In the genomic region with DNA sequence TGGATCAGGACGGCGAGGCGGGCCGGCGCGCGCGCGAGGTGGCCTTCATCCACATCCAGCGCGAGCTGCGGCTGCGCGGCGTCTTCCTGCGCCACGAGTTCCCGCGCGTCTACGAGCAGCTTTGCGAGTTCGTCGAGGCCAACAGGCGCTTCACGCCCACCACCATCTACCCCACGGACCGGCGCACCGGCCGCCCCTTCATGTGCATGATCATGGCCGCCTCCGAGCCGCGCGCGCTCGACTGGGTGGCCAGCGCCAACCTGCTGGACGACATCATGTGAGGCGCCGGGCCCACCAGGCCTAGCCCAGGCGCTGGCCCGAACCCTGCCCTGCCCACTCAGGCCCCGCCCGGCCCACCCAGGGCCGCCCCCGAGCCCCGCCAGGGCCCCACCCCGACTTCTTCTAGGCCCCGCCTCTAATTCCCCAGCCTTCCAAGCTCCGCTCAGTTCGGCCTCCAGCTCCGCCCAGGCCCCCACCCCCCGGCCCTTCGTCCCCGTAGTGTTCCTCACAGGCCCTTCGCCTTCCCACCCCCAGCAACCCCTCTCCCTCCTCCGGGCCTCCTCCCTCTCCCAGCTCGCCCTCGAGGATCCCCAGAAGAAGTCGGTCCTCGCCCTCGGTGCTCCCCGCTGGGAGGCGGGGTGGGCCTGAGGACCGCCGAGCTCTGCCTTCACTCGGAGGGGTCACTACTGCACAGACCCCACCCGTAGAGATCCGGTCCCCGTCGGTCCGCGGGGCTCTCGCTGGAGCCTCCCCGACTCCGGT, we compare ENCODE assay signal across 1 cellular context.
TF ChIP-seq lines count a peak whose summit lies in the region.

No MANE protein-coding gene starts in this region.

TF ChIP-seq in HepG2, 621 proteins besides CTCF, POLR2A, EP300 and RAD21 (continued from another document and continues in another):
- TF ChIP-seq, protein P1, sequence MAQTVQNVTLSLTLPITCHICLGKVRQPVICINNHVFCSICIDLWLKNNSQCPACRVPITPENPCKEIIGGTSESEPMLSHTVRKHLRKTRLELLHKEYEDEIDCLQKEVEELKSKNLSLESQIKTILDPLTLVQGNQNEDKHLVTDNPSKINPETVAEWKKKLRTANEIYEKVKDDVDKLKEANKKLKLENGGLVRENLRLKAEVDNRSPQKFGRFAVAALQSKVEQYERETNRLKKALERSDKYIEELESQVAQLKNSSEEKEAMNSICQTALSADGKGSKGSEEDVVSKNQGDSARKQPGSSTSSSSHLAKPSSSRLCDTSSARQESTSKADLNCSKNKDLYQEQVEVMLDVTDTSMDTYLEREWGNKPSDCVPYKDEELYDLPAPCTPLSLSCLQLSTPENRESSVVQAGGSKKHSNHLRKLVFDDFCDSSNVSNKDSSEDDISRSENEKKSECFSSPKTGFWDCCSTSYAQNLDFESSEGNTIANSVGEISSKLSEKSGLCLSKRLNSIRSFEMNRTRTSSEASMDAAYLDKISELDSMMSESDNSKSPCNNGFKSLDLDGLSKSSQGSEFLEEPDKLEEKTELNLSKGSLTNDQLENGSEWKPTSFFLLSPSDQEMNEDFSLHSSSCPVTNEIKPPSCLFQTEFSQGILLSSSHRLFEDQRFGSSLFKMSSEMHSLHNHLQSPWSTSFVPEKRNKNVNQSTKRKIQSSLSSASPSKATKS (CRISPR knock-in tag; IDR thresholded peaks at IDR 0.05): peak; percentile 59; the same call in 1 of the 2 replicates
- TF ChIP-seq PITX1 (CRISPR knock-in tag; IDR thresholded peaks at IDR 0.05): no peak
- TF ChIP-seq, protein P2, sequence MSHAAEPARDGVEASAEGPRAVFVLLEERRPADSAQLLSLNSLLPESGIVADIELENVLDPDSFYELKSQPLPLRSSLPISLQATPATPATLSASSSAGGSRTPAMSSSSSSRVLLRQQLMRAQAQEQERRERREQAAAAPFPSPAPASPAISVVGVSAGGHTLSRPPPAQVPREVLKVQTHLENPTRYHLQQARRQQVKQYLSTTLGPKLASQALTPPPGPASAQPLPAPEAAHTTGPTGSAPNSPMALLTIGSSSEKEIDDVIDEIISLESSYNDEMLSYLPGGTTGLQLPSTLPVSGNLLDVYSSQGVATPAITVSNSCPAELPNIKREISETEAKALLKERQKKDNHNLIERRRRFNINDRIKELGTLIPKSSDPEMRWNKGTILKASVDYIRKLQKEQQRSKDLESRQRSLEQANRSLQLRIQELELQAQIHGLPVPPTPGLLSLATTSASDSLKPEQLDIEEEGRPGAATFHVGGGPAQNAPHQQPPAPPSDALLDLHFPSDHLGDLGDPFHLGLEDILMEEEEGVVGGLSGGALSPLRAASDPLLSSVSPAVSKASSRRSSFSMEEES (CRISPR knock-in tag; IDR thresholded peaks at IDR 0.05): no peak
- TF ChIP-seq ZNF558 (CRISPR knock-in tag; IDR thresholded peaks at IDR 0.05; ENCODE audit: borderline replicate concordance): no peak
- TF ChIP-seq MXD1 (CRISPR knock-in tag; IDR thresholded peaks at IDR 0.05): no peak
- no peak for TF ChIP-seq RARG (CRISPR knock-in tag; IDR thresholded peaks at IDR 0.05; ENCODE audit: low read depth)
- TF ChIP-seq ZNF709 (CRISPR knock-in tag; IDR thresholded peaks at IDR 0.05): 0 out of 2 replicates have a peak, but pooled peaks have one; percentile 7
- TF ChIP-seq SRSF4 (IDR thresholded peaks at IDR 0.05; ENCODE audit: low read depth, low read length, poor library complexity, severe bottlenecking): peak; percentile 33
- TF ChIP-seq ZNF451 (CRISPR knock-in tag; IDR thresholded peaks at IDR 0.05): no peak
- TF ChIP-seq MTA1 (CRISPR knock-in tag; IDR thresholded peaks at IDR 0.05; ENCODE audit: borderline replicate concordance): peak; percentile 16; the same call in 1 of the 2 replicates
- TF ChIP-seq TEAD3 (CRISPR knock-in tag; optimal IDR thresholded peaks at IDR 0.05; ENCODE audit: borderline replicate concordance): no peak
- TF ChIP-seq MED13 (CRISPR knock-in tag; IDR thresholded peaks at IDR 0.05): no peak
- TF ChIP-seq MEIS2 (CRISPR knock-in tag; IDR thresholded peaks at IDR 0.05): no peak
- TF ChIP-seq NAIF1 (CRISPR knock-in tag; IDR thresholded peaks at IDR 0.05; ENCODE audit: borderline replicate concordance): no peak
- TF ChIP-seq HDAC1 (CRISPR knock-in tag; IDR thresholded peaks at IDR 0.05): peak; percentile 19; the same call in 1 of the 2 replicates
- peak; percentile 65; the same call in 1 of the 2 replicates for TF ChIP-seq ZFX (CRISPR knock-in tag; IDR thresholded peaks at IDR 0.05; ENCODE audit: low read depth)
- TF ChIP-seq, protein P3, sequence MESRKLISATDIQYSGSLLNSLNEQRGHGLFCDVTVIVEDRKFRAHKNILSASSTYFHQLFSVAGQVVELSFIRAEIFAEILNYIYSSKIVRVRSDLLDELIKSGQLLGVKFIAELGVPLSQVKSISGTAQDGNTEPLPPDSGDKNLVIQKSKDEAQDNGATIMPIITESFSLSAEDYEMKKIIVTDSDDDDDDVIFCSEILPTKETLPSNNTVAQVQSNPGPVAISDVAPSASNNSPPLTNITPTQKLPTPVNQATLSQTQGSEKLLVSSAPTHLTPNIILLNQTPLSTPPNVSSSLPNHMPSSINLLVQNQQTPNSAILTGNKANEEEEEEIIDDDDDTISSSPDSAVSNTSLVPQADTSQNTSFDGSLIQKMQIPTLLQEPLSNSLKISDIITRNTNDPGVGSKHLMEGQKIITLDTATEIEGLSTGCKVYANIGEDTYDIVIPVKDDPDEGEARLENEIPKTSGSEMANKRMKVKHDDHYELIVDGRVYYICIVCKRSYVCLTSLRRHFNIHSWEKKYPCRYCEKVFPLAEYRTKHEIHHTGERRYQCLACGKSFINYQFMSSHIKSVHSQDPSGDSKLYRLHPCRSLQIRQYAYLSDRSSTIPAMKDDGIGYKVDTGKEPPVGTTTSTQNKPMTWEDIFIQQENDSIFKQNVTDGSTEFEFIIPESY (CRISPR knock-in tag; IDR thresholded peaks at IDR 0.05): peak; percentile 98
- no peak for TF ChIP-seq ZBTB7B (CRISPR knock-in tag; IDR thresholded peaks at IDR 0.05)
- TF ChIP-seq KLF16 (CRISPR knock-in tag; IDR thresholded peaks at IDR 0.05): no peak
- no peak for TF ChIP-seq NFATC3 (CRISPR knock-in tag; IDR thresholded peaks at IDR 0.05)
- no peak for TF ChIP-seq ZFP37 (CRISPR knock-in tag; IDR thresholded peaks at IDR 0.05; ENCODE audit: borderline replicate concordance)
- TF ChIP-seq MBNL3 (CRISPR knock-in tag; conservative IDR thresholded peaks at IDR 0.05): no peak
- 0 out of 2 replicates have a peak, but pooled peaks have one; percentile 10 for TF ChIP-seq ZNF784 (CRISPR knock-in tag; IDR thresholded peaks at IDR 0.05; ENCODE audit: borderline replicate concordance)
- TF ChIP-seq, protein P4, sequence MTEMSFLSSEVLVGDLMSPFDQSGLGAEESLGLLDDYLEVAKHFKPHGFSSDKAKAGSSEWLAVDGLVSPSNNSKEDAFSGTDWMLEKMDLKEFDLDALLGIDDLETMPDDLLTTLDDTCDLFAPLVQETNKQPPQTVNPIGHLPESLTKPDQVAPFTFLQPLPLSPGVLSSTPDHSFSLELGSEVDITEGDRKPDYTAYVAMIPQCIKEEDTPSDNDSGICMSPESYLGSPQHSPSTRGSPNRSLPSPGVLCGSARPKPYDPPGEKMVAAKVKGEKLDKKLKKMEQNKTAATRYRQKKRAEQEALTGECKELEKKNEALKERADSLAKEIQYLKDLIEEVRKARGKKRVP (CRISPR knock-in tag; IDR thresholded peaks at IDR 0.05): no peak
- TF ChIP-seq ZSCAN29 (CRISPR knock-in tag; conservative IDR thresholded peaks at IDR 0.05): 0 out of 2 replicates have a peak, but pooled peaks have one; percentile 25
- TF ChIP-seq ZNF335 (CRISPR knock-in tag; IDR thresholded peaks at IDR 0.05): no peak
- TF ChIP-seq FOXK1 (CRISPR knock-in tag; IDR thresholded peaks at IDR 0.05; ENCODE audit: borderline replicate concordance, low read depth): no peak
- TF ChIP-seq, protein P5, sequence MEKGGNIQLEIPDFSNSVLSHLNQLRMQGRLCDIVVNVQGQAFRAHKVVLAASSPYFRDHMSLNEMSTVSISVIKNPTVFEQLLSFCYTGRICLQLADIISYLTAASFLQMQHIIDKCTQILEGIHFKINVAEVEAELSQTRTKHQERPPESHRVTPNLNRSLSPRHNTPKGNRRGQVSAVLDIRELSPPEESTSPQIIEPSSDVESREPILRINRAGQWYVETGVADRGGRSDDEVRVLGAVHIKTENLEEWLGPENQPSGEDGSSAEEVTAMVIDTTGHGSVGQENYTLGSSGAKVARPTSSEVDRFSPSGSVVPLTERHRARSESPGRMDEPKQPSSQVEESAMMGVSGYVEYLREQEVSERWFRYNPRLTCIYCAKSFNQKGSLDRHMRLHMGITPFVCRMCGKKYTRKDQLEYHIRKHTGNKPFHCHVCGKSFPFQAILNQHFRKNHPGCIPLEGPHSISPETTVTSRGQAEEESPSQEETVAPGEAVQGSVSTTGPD (CRISPR knock-in tag; IDR thresholded peaks at IDR 0.05): no peak
- no peak for TF ChIP-seq HCFC1 (IDR thresholded peaks at IDR 0.05; ENCODE audit: low read depth, low read length)
- no peak for TF ChIP-seq ZNF816 (CRISPR knock-in tag; IDR thresholded peaks at IDR 0.05; ENCODE audit: borderline replicate concordance)
- TF ChIP-seq E2F2 (CRISPR knock-in tag; IDR thresholded peaks at IDR 0.05; ENCODE audit: borderline replicate concordance): no peak
- no peak for TF ChIP-seq RNF2 (conservative IDR thresholded peaks at IDR 0.05; ENCODE audit: low read depth)
- no peak for TF ChIP-seq TFAP4 (IDR thresholded peaks at IDR 0.05; ENCODE audit: borderline replicate concordance, low read depth)
- TF ChIP-seq TRIM24 (CRISPR knock-in tag; IDR thresholded peaks at IDR 0.05): no peak
- 0 out of 2 replicates have a peak, but pooled peaks have one; percentile 12 for TF ChIP-seq ZNF672 (CRISPR knock-in tag; IDR thresholded peaks at IDR 0.05)
- TF ChIP-seq, protein P6, sequence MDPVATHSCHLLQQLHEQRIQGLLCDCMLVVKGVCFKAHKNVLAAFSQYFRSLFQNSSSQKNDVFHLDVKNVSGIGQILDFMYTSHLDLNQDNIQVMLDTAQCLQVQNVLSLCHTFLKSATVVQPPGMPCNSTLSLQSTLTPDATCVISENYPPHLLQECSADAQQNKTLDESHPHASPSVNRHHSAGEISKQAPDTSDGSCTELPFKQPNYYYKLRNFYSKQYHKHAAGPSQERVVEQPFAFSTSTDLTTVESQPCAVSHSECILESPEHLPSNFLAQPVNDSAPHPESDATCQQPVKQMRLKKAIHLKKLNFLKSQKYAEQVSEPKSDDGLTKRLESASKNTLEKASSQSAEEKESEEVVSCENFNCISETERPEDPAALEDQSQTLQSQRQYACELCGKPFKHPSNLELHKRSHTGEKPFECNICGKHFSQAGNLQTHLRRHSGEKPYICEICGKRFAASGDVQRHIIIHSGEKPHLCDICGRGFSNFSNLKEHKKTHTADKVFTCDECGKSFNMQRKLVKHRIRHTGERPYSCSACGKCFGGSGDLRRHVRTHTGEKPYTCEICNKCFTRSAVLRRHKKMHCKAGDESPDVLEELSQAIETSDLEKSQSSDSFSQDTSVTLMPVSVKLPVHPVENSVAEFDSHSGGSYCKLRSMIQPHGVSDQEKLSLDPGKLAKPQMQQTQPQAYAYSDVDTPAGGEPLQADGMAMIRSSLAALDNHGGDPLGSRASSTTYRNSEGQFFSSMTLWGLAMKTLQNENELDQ (CRISPR knock-in tag; IDR thresholded peaks at IDR 0.05; ENCODE audit: borderline replicate concordance): no peak
- 0 out of 2 replicates have a peak, but pooled peaks have one; percentile 28 for TF ChIP-seq TMF1 (CRISPR knock-in tag; IDR thresholded peaks at IDR 0.05; ENCODE audit: low read depth)
- TF ChIP-seq MTA3 (CRISPR knock-in tag; IDR thresholded peaks at IDR 0.05): no peak
- no peak for TF ChIP-seq HOMEZ (CRISPR knock-in tag; IDR thresholded peaks at IDR 0.05; ENCODE audit: low read depth)
- TF ChIP-seq, protein P7, sequence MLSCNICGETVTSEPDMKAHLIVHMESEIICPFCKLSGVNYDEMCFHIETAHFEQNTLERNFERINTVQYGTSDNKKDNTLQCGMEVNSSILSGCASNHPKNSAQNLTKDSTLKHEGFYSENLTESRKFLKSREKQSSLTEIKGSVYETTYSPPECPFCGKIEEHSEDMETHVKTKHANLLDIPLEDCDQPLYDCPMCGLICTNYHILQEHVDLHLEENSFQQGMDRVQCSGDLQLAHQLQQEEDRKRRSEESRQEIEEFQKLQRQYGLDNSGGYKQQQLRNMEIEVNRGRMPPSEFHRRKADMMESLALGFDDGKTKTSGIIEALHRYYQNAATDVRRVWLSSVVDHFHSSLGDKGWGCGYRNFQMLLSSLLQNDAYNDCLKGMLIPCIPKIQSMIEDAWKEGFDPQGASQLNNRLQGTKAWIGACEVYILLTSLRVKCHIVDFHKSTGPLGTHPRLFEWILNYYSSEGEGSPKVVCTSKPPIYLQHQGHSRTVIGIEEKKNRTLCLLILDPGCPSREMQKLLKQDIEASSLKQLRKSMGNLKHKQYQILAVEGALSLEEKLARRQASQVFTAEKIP (CRISPR knock-in tag; IDR thresholded peaks at IDR 0.05; ENCODE audit: borderline replicate concordance): no peak
